In the genomic region with DNA sequence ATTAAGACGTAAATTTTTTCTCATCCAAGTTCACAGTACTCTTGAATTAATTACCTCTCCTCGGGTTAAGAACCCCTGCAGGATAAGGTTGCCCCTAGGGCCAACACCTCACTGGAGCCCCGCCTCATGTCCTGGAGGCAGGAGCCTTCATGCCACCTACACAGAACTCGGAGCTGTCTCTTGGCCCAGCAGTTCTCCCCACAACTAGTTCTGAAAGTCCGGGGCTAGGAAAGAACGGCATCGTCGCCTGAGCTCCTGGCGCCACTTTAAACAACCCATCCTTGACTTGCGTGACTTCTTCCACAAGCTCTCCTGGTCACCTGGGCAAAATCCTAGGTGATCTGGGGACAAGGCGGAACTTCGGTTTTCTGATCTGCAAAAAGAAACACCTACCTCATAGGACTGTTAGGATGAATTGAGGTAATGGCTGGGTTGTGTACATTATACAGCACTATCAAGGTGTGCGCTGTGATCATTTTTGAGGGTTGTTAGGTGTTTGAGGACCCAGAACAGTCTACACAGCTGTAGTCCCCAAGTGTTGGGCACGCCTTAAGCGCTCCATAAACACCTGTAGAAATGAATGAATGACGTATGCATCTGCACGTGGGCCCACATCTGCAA, we compare ENCODE assay signal across 8 cellular contexts. TPM values are rescaled to one million over a fixed set of nuclear protein-coding genes. Genes with fewer than 3 reads are reported as not detected.
A peak's percentile ranks its signal among the peaks of the same experiment; 100 is the strongest.
DNase-seq lines count a peak whose midpoint lies in the region; ATAC-seq and TF ChIP-seq lines count a peak whose summit lies in the region.

No MANE protein-coding gene starts in this region.

- intact Hi-C loops in left cardiac atrium (cut with DNase I) = loop anchor here in 1 of 2 donors (5.0 kb wide), 1 partner anchor 36 kb away; no protein-coding TSS in a partner anchor
- intact Hi-C loops in body of pancreas (cut with DNase I) = no loop called here

- H3K4me3 ChIP-seq in cardiac muscle cell (peak overlapping the region; percentile 72), body of pancreas (no peak overlapping the region), lung (peak overlapping the region; percentile 84)

- H3K27ac ChIP-seq in cardiac muscle cell (no peak overlapping the region), body of pancreas (peak overlapping the region; percentile 86 to 98 (median 96)), lung (ENCODE audit: low read depth in 1 of 2, low read length in 1 of 2) (peak overlapping the region in 1 of 2 donors; percentile 80)

- H3K4me1 ChIP-seq in cardiac muscle cell (ENCODE audit: low read depth) (peaks cover 10% of the 10 kb centered on the region), body of pancreas (peaks cover 31% of the 10 kb centered on the region), lung (ENCODE audit: control insufficient read depth in 2 of 2, insufficient read depth in 2 of 2, low read length in 2 of 2) (peaks cover 0 to 4% of the 10 kb centered on the region in 2 donors)

- no peak for TF ChIP-seq POLR2A in body of pancreas (IDR thresholded peaks at IDR 0.05)

- 60% methylated on average over 15 to 17 of the region's 17 CpGs for WGBS in body of pancreas, 2 donors
- 70 to 73% methylated on average over 17 of the region's 17 CpGs for WGBS in lung, 2 donors

- no peak for ATAC-seq in left cardiac atrium
- ATAC-seq in body of pancreas = no peak
- no peak for ATAC-seq in lung (ENCODE audit: insufficient read depth, low FRiP score)
- ATAC-seq in GM19455 (IDR thresholded peaks at IDR 0.05; ENCODE audit: unreplicated experiment) = no peak
- no peak for ATAC-seq in GM21360 (IDR thresholded peaks at IDR 0.05; ENCODE audit: unreplicated experiment)

- no peaks in the 10 kb centered on the region for H3K9me3 Mint-ChIP-seq in type B pancreatic cell

- H3K27ac Mint-ChIP-seq in type B pancreatic cell = peak overlapping the region; percentile 79

- peaks cover 8% of the 10 kb centered on the region for H3K4me1 Mint-ChIP-seq in type B pancreatic cell (ENCODE audit: unreplicated experiment)

- peak overlapping the region; percentile 87 for H3K4me3 Mint-ChIP-seq in type B pancreatic cell

- H3K36me3 ChIP-seq in cardiac muscle cell (no peaks in the 10 kb centered on the region), body of pancreas (replicated peaks in 1 of 2; ENCODE audit: insufficient read depth in 1 of 2, low read depth in 2 of 2) (no peaks in the 10 kb centered on the region), lung (ENCODE audit: control insufficient read depth in 2 of 2, insufficient read depth in 2 of 2, low read length in 2 of 2) (no peaks in the 10 kb centered on the region)

- peaks cover 58% of the 10 kb centered on the region for H3K27me3 Mint-ChIP-seq in type B pancreatic cell

- H3K9me3 ChIP-seq in cardiac muscle cell (ENCODE audit: low read depth) = no peaks in the 10 kb centered on the region
- no peaks in the 10 kb centered on the region for H3K9me3 ChIP-seq in body of pancreas
- no peaks in the 10 kb centered on the region for H3K9me3 ChIP-seq in lung (ENCODE audit: control insufficient read depth in 2 of 2, insufficient read depth in 1 of 2, low read length in 1 of 2)

- H3K36me3 Mint-ChIP-seq in type B pancreatic cell = no peaks in the 10 kb centered on the region

- TF ChIP-seq CTCF in cardiac muscle cell (IDR thresholded peaks at IDR 0.05; ENCODE audit: low read depth, low read length) (no peak), body of pancreas (IDR thresholded peaks at IDR 0.05) (no peak), lung (IDR thresholded peaks at IDR 0.05; ENCODE audit: control extremely low read depth, extremely low read depth) (no peak), type B pancreatic cell (conservative IDR thresholded peaks at IDR 0.05) (no peak)

- no peak for DNase-seq in cardiac muscle cell (ENCODE audit: low read depth in 1 of 2, low spot score in 1 of 2)
- DNase-seq in left cardiac atrium = no peak
- no peak for DNase-seq in body of pancreas
- no peak for DNase-seq in lung (ENCODE audit: low spot score)
- DNase-seq in type B pancreatic cell (ENCODE audit: extremely low spot score, unreplicated experiment) = no peak
- DNase-seq in 8988T = no peak

- H3K27me3 ChIP-seq in cardiac muscle cell = peaks cover 35% of the 10 kb centered on the region
- H3K27me3 ChIP-seq in body of pancreas = no peaks in the 10 kb centered on the region
- no peaks in the 10 kb centered on the region for H3K27me3 ChIP-seq in lung (ENCODE audit: control insufficient read depth, insufficient read depth)

RNA-seq across cellular contexts. Expression of a gene that starts 0.6 kb away (rescaled TPM):
- 20.5 and 28.3 TPM in 2 replicates for total RNA-seq in cardiac muscle cell
- polyA plus RNA-seq in cardiac muscle cell = 16.3 and 22.3 TPM in 2 replicates
- total RNA-seq in left cardiac atrium = 10 to 100 TPM; 47.0 to 53.3 TPM
- 100 to 1,000 TPM in 1 of 2 donors, 10 to 100 TPM in 1; 90.0 to 210 TPM for total RNA-seq in body of pancreas
- total RNA-seq in lung = 100 to 1,000 TPM in 1 of 2 donors, 10 to 100 TPM in 1; 84.7 to 105 TPM
- polyA plus RNA-seq in lung = 10 to 100 TPM; 13.2 to 19.1 TPM
- 26.1 and 38.7 TPM in 2 replicates for total RNA-seq in type B pancreatic cell (ENCODE audit: low replicate concordance)

Comparison
In these comparisons a context has a peak if more than half of its experiments do, and no peak if none do; other contexts are left out.
1. H3K4me3 ChIP-seq: peak in cardiac muscle cell (single experiment) and lung (single experiment); none in body of pancreas (0 of 2).